13 cellular contexts compared by ENCODE assay signal in the genomic region with DNA sequence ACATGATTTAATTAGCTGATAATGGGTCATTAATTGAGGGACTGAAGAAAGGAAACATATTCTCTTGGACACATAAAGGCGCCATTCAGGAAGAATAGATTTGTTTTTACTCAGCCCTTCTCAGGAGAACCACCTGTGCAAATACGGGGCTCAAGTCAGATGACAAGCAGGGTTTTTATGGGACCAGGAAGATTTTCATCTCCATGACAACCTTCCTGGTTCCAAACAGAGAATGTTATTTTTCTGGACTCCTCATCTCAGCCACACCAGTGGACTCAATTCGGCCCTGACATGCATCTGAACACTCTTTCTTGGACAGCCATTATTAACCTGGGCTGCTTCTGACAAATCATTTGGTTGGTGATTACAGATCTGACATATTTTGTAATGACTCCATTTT.
A peak's percentile ranks its signal among the peaks of the same experiment; 100 is the strongest.
DNase-seq lines count a peak whose midpoint lies in the region; ATAC-seq and TF ChIP-seq lines count a peak whose summit lies in the region.
"Had no signal": no experiment of that assay in that cellular context is flagged by ENCODE, and none has a peak within 500 bp of the region (broad histone marks: within the 10 kb centered on the region; RNA-seq: fewer than 3 reads in every experiment).

No MANE protein-coding gene starts in this region.

- H3K9ac ChIP-seq in fibroblast of lung (ENCODE audit: insufficient read depth, low read length): no peak overlapping the region

- ATAC-seq in thoracic aorta (ENCODE audit: insufficient number of reproducible peaks, low FRiP score, low read depth) (no peak), HG02642 (IDR thresholded peaks at IDR 0.05; ENCODE audit: poor library complexity, unreplicated experiment) (no peak), HG03378 (IDR thresholded peaks at IDR 0.05; ENCODE audit: unreplicated experiment) (no peak), T-helper 17 cell (no peak)

- no peak overlapping the region for H3K27ac Mint-ChIP-seq in T-helper 17 cell

- H3K4me3 Mint-ChIP-seq in T-helper 17 cell: no peak overlapping the region

- no peak overlapping the region for H2AFZ ChIP-seq in fibroblast of lung (ENCODE audit: low read length)
- H2AFZ ChIP-seq: PC-9 had no signal

- H3K36me3 ChIP-seq in fibroblast of lung (ENCODE audit: control insufficient read depth, insufficient read depth, low read length) (no peaks in the 10 kb centered on the region), thoracic aorta (no peaks in the 10 kb centered on the region)
- H3K36me3 ChIP-seq: suprapubic skin had no signal

- peaks cover 35% of the 10 kb centered on the region for H3K27me3 Mint-ChIP-seq in T-helper 17 cell

- H3K4me3 ChIP-seq in fibroblast of lung (replicated peaks in 1 of 4; ENCODE audit: control extremely low read depth in 1 of 4, insufficient read depth in 1 of 4, low read depth in 3 of 4, low read length in 4 of 4) (no peak overlapping the region), thoracic aorta (peak overlapping the region; percentile 62)
- H3K4me3 ChIP-seq: PC-9, skin epidermis, suprapubic skin had no signal

- TF ChIP-seq CTCF in fibroblast of lung (conservative IDR thresholded peaks at IDR 0.05 in 1 of 2, IDR thresholded peaks at IDR 0.05 in 1 of 2; ENCODE audit: low read depth in 1 of 2, low read length in 2 of 2) (no peak), thoracic aorta (IDR thresholded peaks at IDR 0.05) (no peak)

- H3K4me2 ChIP-seq in fibroblast of lung (ENCODE audit: extremely low read depth, insufficient read depth, low read length): peak overlapping the region; percentile 13
- H3K4me2 ChIP-seq: PC-9 had no signal

- no peaks in the 10 kb centered on the region for H3K9me3 ChIP-seq in fibroblast of lung (ENCODE audit: control insufficient read depth, insufficient read depth, low read depth, low read length)
- H3K9me3 ChIP-seq in thoracic aorta: no peaks in the 10 kb centered on the region
- no peaks in the 10 kb centered on the region for H3K9me3 ChIP-seq in T-helper 17 cell (ENCODE audit: control insufficient read depth, low read length, poor library complexity, severe bottlenecking)
- H3K9me3 ChIP-seq: suprapubic skin had no signal

- peaks cover 2% of the 10 kb centered on the region for H3K79me2 ChIP-seq in fibroblast of lung (ENCODE audit: control insufficient read depth, insufficient read depth, low read length)

- no peaks in the 10 kb centered on the region for H4K20me1 ChIP-seq in fibroblast of lung (ENCODE audit: control insufficient read depth, extremely low read depth, insufficient read depth, low read length)

- H3K4me1 ChIP-seq in fibroblast of lung (ENCODE audit: control insufficient read depth, extremely low read depth, insufficient read depth, low read length) (peaks cover 10% of the 10 kb centered on the region), thoracic aorta (ENCODE audit: control insufficient read depth in 1 of 2, low read depth in 2 of 2) (peaks cover 9 to 86% of the 10 kb centered on the region in 2 donors)

- H3K27ac ChIP-seq in fibroblast of lung (ENCODE audit: insufficient read depth, low read length) (peak overlapping the region; percentile 69), thoracic aorta (peak overlapping the region in 1 of 2 donors; percentile 52)
- H3K27ac ChIP-seq: PC-9, skin epidermis, suprapubic skin had no signal

- DNase-seq in NCI-H510A treated with DMSO at 0.1 percent for 48 hours (lab: John Stamatoyannopoulos, UW): peak; percentile 39
- no peak for DNase-seq in NCI-H510A (lab: John Stamatoyannopoulos, UW)
- DNase-seq in NCI-H69 (lab: John Stamatoyannopoulos, UW): peak; percentile 92
- DNase-seq in fibroblast of lung (ENCODE audit: low read depth in 2 of 2): no peak
- no peak for DNase-seq in thoracic aorta (ENCODE audit: low spot score)
- DNase-seq in T-helper 17 cell: no peak
- DNase-seq: effector CD8-positive, alpha-beta T cell; NCI-H1436; PC-9 had no signal

- H3K27me3 ChIP-seq in fibroblast of lung (ENCODE audit: control insufficient read depth, insufficient read depth, low read length): no peaks in the 10 kb centered on the region
- H3K27me3 ChIP-seq in thoracic aorta (replicated peaks; ENCODE audit: insufficient read depth): no peaks in the 10 kb centered on the region
- H3K27me3 ChIP-seq: suprapubic skin had no signal

- no peaks in the 10 kb centered on the region for H3K4me1 Mint-ChIP-seq in T-helper 17 cell

- H3K36me3 Mint-ChIP-seq in T-helper 17 cell (ENCODE audit: low read depth): no peaks in the 10 kb centered on the region

Comparison
In these comparisons a context has a peak if more than half of its experiments do, and no peak if none do; other contexts are left out.
1. DNase-seq: peak in NCI-H510A treated with DMSO at 0.1 percent for 48 hours (single experiment) and NCI-H69 (single experiment); none in NCI-H510A (single experiment), fibroblast of lung (0 of 2), thoracic aorta (single experiment) and T-helper 17 cell (0 of 3).